ENCODE assay signal across 8 cellular contexts in genomic region chr6:45006893-45007292, GRCh38.
"Had no signal": no experiment of that assay in that cellular context is flagged by ENCODE, and none has a peak within 500 bp of the region (broad histone marks: within the 10 kb centered on the region; RNA-seq: fewer than 3 reads in every experiment).

No MANE protein-coding gene starts in this region.

- H3K9me3 Mint-ChIP-seq: GM23338 had no signal

- H3K4me1 Mint-ChIP-seq: GM23338, H9 had no signal

- ATAC-seq: GM23338, K562 had no signal

- DNase-seq: H9, HCEC 1CT, IMR-90 had no signal

- FAIRE-seq: H1, H54, HTR-8/SVneo, K562 had no signal

- H3K27ac Mint-ChIP-seq: GM23338, H9 had no signal

- H3K4me3 Mint-ChIP-seq: GM23338, H9 had no signal

- H3K4me3 ChIP-seq: GM23338, K562 had no signal
